ENCODE assay signal across 29 cellular contexts in genomic region chr22:47341464-47341863, GRCh38.
"Had no signal": no experiment of that assay in that cellular context is flagged by ENCODE, and none has a peak within 500 bp of the region (broad histone marks: within the 10 kb centered on the region; RNA-seq: fewer than 3 reads in every experiment).

No MANE protein-coding gene starts in this region.

- H3K27me3 ChIP-seq: testis, thyroid gland, tibial nerve, upper lobe of left lung, uterus, vagina had no signal

- H3K36me3 ChIP-seq: stomach, suprapubic skin, thoracic aorta, thyroid gland, tibial artery, tibial nerve, transverse colon, upper lobe of left lung, upper lobe of right lung, uterus, vagina had no signal

- H3K36me3 Mint-ChIP-seq: stimulated activated effector memory CD8-positive, alpha-beta T cell treated with anti-CD3 and anti-CD28 coated beads, Interleukin-12 subunit alpha, Interleukin-12 subunit beta, amount 100 ng/mL, for 72 hours; stimulated activated memory B cell treated with anti-CD40 and anti-IgM and Interleukin-4, amounts not matched to agents 10 μg/mL and 1 μg/mL and 100 μg/mL, for 72 hours; stimulated activated naive B cell treated with anti-CD40 and anti-IgM and Interleukin-4, amounts not matched to agents 10 μg/mL and 1 μg/mL and 100 μg/mL, for 72 hours; type B pancreatic cell had no signal

- FAIRE-seq: urothelium cell line had no signal

- H3K27me3 Mint-ChIP-seq: type B pancreatic cell had no signal

- DNase-seq: stimulated activated CD4-positive, alpha-beta T cell treated with anti-CD3 and anti-CD28 coated beads, Interleukin-2, amount 100 ng/mL, for 48 hours; stimulated activated CD4-positive, alpha-beta T cell treated with anti-CD3 and anti-CD28 coated beads, Interleukin-4, amount 100 ng/mL, for 1 hour; stimulated activated CD4-positive, alpha-beta T cell treated with anti-CD3 and anti-CD28 coated beads, Interleukin-4, amount 100 ng/mL, for 24 hours; stimulated activated CD4-positive, alpha-beta T cell treated with anti-CD3 and anti-CD28 coated beads, Interleukin-4, amount 100 ng/mL, for 4 hours; stimulated activated CD8-positive, alpha-beta memory T cell treated with anti-CD3 and anti-CD28 coated beads, Interleukin-4, amount 100 ng/mL, for 48 hours; stimulated activated naive B cell treated with anti-CD40 and anti-IgM and Interleukin-4, amounts not matched to agents 10 μg/mL and 1 μg/mL and 100 μg/mL, for 72 hours; stimulated activated naive CD4-positive, alpha-beta T cell; stimulated activated naive CD4-positive, alpha-beta T cell treated with Interleukin-2 at 50 U/mL for 16 hours; stimulated activated naive CD8-positive, alpha-beta T cell treated with anti-CD3 and anti-CD28 coated beads, Interleukin-15, amount 100 ng/mL, for 72 hours; stimulated activated naive CD8-positive, alpha-beta T cell treated with anti-CD3 and anti-CD28 coated beads, Interleukin-15, Interleukin-2, amounts not matched to agents 100 U/mL and 50 U/mL, for 24 hours; stomach; substantia nigra; testis; thyroid gland; tibial artery; transverse colon; trophoblast cell; upper lobe of left lung; upper lobe of right lung; uterus had no signal

- H3K4me1 ChIP-seq: stomach, suprapubic skin, thyroid gland, tibial artery, tibial nerve, transverse colon, upper lobe of left lung, upper lobe of right lung, uterus, vagina had no signal

- H3K9me3 Mint-ChIP-seq: stimulated activated memory B cell treated with anti-CD40 and anti-IgM and Interleukin-4, amounts not matched to agents 10 μg/mL and 1 μg/mL and 100 μg/mL, for 72 hours; stimulated activated naive CD8-positive, alpha-beta T cell treated with anti-CD3 and anti-CD28 coated beads, Interleukin-15, Interleukin-2, amounts not matched to agents 100 ng/mL and 50 ng/mL, for 24 hours had no signal

- H3K27ac ChIP-seq: stomach, suprapubic skin, testis, thoracic aorta, thyroid gland, tibial artery, tibial nerve, transverse colon, upper lobe of left lung, upper lobe of right lung, uterus, vagina had no signal

- H3K27ac Mint-ChIP-seq: stimulated activated effector memory CD8-positive, alpha-beta T cell treated with anti-CD3 and anti-CD28 coated beads, Interleukin-12 subunit alpha, Interleukin-12 subunit beta, amount 100 ng/mL, for 72 hours; stimulated activated memory B cell treated with anti-CD40 and anti-IgM and Interleukin-4, amounts not matched to agents 10 μg/mL and 1 μg/mL and 100 μg/mL, for 72 hours; stimulated activated naive B cell treated with anti-CD40 and anti-IgM and Interleukin-4, amounts not matched to agents 10 μg/mL and 1 μg/mL and 100 μg/mL, for 72 hours; stimulated activated naive CD8-positive, alpha-beta T cell treated with anti-CD3 and anti-CD28 coated beads, Interleukin-15, amount 100 ng/mL, for 72 hours; stimulated activated naive CD8-positive, alpha-beta T cell treated with anti-CD3 and anti-CD28 coated beads, Interleukin-15, Interleukin-2, amounts not matched to agents 100 ng/mL and 50 ng/mL, for 24 hours; type B pancreatic cell had no signal

- H3K4me3 ChIP-seq: stomach, suprapubic skin, testis, thoracic aorta, thyroid gland, tibial artery, tibial nerve, transverse colon, upper lobe of left lung, upper lobe of right lung, uterus, vagina had no signal

- ATAC-seq: stimulated activated effector memory CD8-positive, alpha-beta T cell treated with anti-CD3 and anti-CD28 coated beads, Interleukin-12 subunit alpha, Interleukin-12 subunit beta, amount 100 ng/mL, for 72 hours; stimulated activated memory B cell treated with anti-CD40 and anti-IgM and Interleukin-4, amounts not matched to agents 10 μg/mL and 1 μg/mL and 100 μg/mL, for 72 hours; stimulated activated naive B cell treated with anti-CD40 and anti-IgM and Interleukin-4, amounts not matched to agents 10 μg/mL and 1 μg/mL and 100 μg/mL, for 72 hours; stimulated activated naive CD8-positive, alpha-beta T cell treated with anti-CD3 and anti-CD28 coated beads, Interleukin-15, amount 100 ng/mL, for 72 hours; stimulated activated naive CD8-positive, alpha-beta T cell treated with anti-CD3 and anti-CD28 coated beads, Interleukin-15, Interleukin-2, amounts not matched to agents 100 U/mL and 50 U/mL, for 24 hours; upper lobe of right lung had no signal

- H3K4me1 Mint-ChIP-seq: stimulated activated effector memory CD8-positive, alpha-beta T cell treated with anti-CD3 and anti-CD28 coated beads, Interleukin-12 subunit alpha, Interleukin-12 subunit beta, amount 100 ng/mL, for 72 hours; stimulated activated memory B cell treated with anti-CD40 and anti-IgM and Interleukin-4, amounts not matched to agents 10 μg/mL and 1 μg/mL and 100 μg/mL, for 72 hours; stimulated activated naive B cell treated with anti-CD40 and anti-IgM and Interleukin-4, amounts not matched to agents 10 μg/mL and 1 μg/mL and 100 μg/mL, for 72 hours; stimulated activated naive CD8-positive, alpha-beta T cell treated with anti-CD3 and anti-CD28 coated beads, Interleukin-15, amount 100 ng/mL, for 72 hours had no signal

- H3K4me3 Mint-ChIP-seq: stimulated activated effector memory CD8-positive, alpha-beta T cell treated with anti-CD3 and anti-CD28 coated beads, Interleukin-12 subunit alpha, Interleukin-12 subunit beta, amount 100 ng/mL, for 72 hours; stimulated activated memory B cell treated with anti-CD40 and anti-IgM and Interleukin-4, amounts not matched to agents 10 μg/mL and 1 μg/mL and 100 μg/mL, for 72 hours; stimulated activated naive B cell treated with anti-CD40 and anti-IgM and Interleukin-4, amounts not matched to agents 10 μg/mL and 1 μg/mL and 100 μg/mL, for 72 hours; stimulated activated naive CD8-positive, alpha-beta T cell treated with anti-CD3 and anti-CD28 coated beads, Interleukin-15, amount 100 ng/mL, for 72 hours; stimulated activated naive CD8-positive, alpha-beta T cell treated with anti-CD3 and anti-CD28 coated beads, Interleukin-15, Interleukin-2, amounts not matched to agents 100 ng/mL and 50 ng/mL, for 24 hours; type B pancreatic cell had no signal

- H3K9me3 ChIP-seq: stomach, suprapubic skin, testis, thoracic aorta, thyroid gland, tibial artery, transverse colon, upper lobe of left lung, upper lobe of right lung, uterus, vagina had no signal
